ENCODE assay signal across 2 cellular contexts in genomic region chr17:40314557-40314953, GRCh38.
TF ChIP-seq lines count a peak whose summit lies in the region.

No MANE protein-coding gene starts in this region.

TF ChIP-seq in K562, 482 proteins besides CTCF, POLR2A, EP300 and RAD21:
- 0 out of 2 replicates have a peak, but pooled peaks have one; percentile 14 for TF ChIP-seq SMARCE1 (IDR thresholded peaks at IDR 0.05)
- TF ChIP-seq ATF3 (IDR thresholded peaks at IDR 0.05): peak; percentile 38; the same call in 1 of the 2 replicates
- TF ChIP-seq ATF3 (CRISPR knock-in tag; conservative IDR thresholded peaks at IDR 0.05): no peak
- no peak for TF ChIP-seq ZEB2 (IDR thresholded peaks at IDR 0.05)
- peak; percentile 12; the same call in 1 of the 2 replicates for TF ChIP-seq JUND (IDR thresholded peaks at IDR 0.05; ENCODE audit: borderline replicate concordance, low read depth, low read length)
- no peak for TF ChIP-seq JUND (tag; IDR thresholded peaks at IDR 0.05; ENCODE audit: borderline replicate concordance, low read depth, low read length)
- peak; percentile 89 for TF ChIP-seq NFIC (IDR thresholded peaks at IDR 0.05)
- TF ChIP-seq GTF2F1 (IDR thresholded peaks at IDR 0.05; ENCODE audit: low read depth, low read length): no peak
- TF ChIP-seq JUN (IDR thresholded peaks at IDR 0.05; ENCODE audit: borderline replicate concordance, low read depth, low read length): peak; percentile 37; the same call in 1 of the 2 replicates
- no peak for TF ChIP-seq JUN (CRISPR knock-in tag; IDR thresholded peaks at IDR 0.05; ENCODE audit: borderline replicate concordance)

TF ChIP-seq in GM23338, 12 proteins besides CTCF, POLR2A, EP300 and RAD21:
- TF ChIP-seq EZH2phosphoT487 (IDR thresholded peaks at IDR 0.05; ENCODE audit: unreplicated experiment) (no peak), JUNB (IDR thresholded peaks at IDR 0.05; ENCODE audit: unreplicated experiment) (no peak), NANOG (IDR thresholded peaks at IDR 0.05; ENCODE audit: borderline replicate concordance) (no peak), STAT1 (IDR thresholded peaks at IDR 0.05; ENCODE audit: unreplicated experiment) (no peak), ETS1 (IDR thresholded peaks at IDR 0.05) (no peak)
TF ChIP-seq in GM23338: peak in this region for 0.
